16 cellular contexts compared by ENCODE assay signal in genomic region chr4:10926025-10926424, GRCh38.
DNase-seq lines count a peak whose midpoint lies in the region; TF ChIP-seq lines count a peak whose summit lies in the region.
"Had no signal": no experiment of that assay in that cellular context is flagged by ENCODE, and none has a peak within 500 bp of the region (broad histone marks: within the 10 kb centered on the region; RNA-seq: fewer than 3 reads in every experiment).

No MANE protein-coding gene starts in this region.

- H3K4me3 ChIP-seq in AG09309 (ENCODE audit: control insufficient read depth, low read depth, low read length) (no peak overlapping the region), mammary epithelial cell (replicated peaks in 1 of 3; ENCODE audit: insufficient read depth in 1 of 3, low read depth in 2 of 3, low read length in 3 of 3) (no peak overlapping the region), esophagus muscularis mucosa (no peak overlapping the region), dorsolateral prefrontal cortex (no peak overlapping the region)
- H3K4me3 ChIP-seq: ascending aorta had no signal

- H3K79me2 ChIP-seq in mammary epithelial cell (ENCODE audit: insufficient read depth, low read length), result no peaks in the 10 kb centered on the region

- intact Hi-C loops in mammary epithelial cell (cut with micrococcal nuclease) (no loop called here), esophagus muscularis mucosa (cut with DNase I) (no loop called here), dorsolateral prefrontal cortex (cut with DNase I) (no loop called here)

- no peak for TF ChIP-seq EP300 in esophagus muscularis mucosa (IDR thresholded peaks at IDR 0.05)

- TF ChIP-seq CTCF in AG09309 (IDR thresholded peaks at IDR 0.05; ENCODE audit: control insufficient read depth, insufficient read depth, low read depth, low read length, missing control alignments) (no peak), mammary epithelial cell (conservative IDR thresholded peaks at IDR 0.05 in 1 of 2, IDR thresholded peaks at IDR 0.05 in 1 of 2; ENCODE audit: extremely low read depth in 1 of 2, insufficient read depth in 1 of 2, low read depth in 1 of 2, low read length in 2 of 2) (no peak), esophagus muscularis mucosa (IDR thresholded peaks at IDR 0.05) (no peak), dorsolateral prefrontal cortex (IDR thresholded peaks at IDR 0.05 in 54 of 56, conservative IDR thresholded peaks at IDR 0.05 in 2 of 56; ENCODE audit: low read depth in 1 of 56, partially characterized antibody in 56 of 56) (no peak)

- no TSS peak for BruUV-seq in mammary epithelial cell (replicated peaks; lab: Mats Ljungman, UMichigan)

- H3K9me3 ChIP-seq in mammary epithelial cell (replicated peaks; ENCODE audit: insufficient read depth, low read length) (no peaks in the 10 kb centered on the region), esophagus muscularis mucosa (no peaks in the 10 kb centered on the region)
- H3K9me3 ChIP-seq: ascending aorta had no signal

- no peak overlapping the region for H2AFZ ChIP-seq in mammary epithelial cell (ENCODE audit: low read depth, low read length)

- no peak overlapping the region for H3K27ac ChIP-seq in mammary epithelial cell (ENCODE audit: insufficient read depth, low read depth, low read length)
- no peak overlapping the region for H3K27ac ChIP-seq in esophagus muscularis mucosa (replicated peaks in 1 of 4)
- H3K27ac ChIP-seq in dorsolateral prefrontal cortex, result no peak overlapping the region
- H3K27ac ChIP-seq: ascending aorta, KMS-11 had no signal

- CTCF ChIA-PET in mammary epithelial cell (lab: Charles Lee; ENCODE audit: low non-redundant PET), result no interaction called here

- DNase-seq in AG09309 (ENCODE audit: low read depth) (peak; percentile 13), LHCN-M2 (ENCODE audit: low read depth) (peak; percentile 93), mammary epithelial cell (peak; percentile 2), kidney tubule cell (ENCODE audit: low spot score) (peak; percentile 61), esophagus muscularis mucosa (ENCODE audit: extremely low spot score) (no peak), dorsolateral prefrontal cortex (no peak), NCI-H1436 (lab: John Stamatoyannopoulos, UW) (no peak)
- no peak for DNase-seq in stimulated activated CD8-positive, alpha-beta memory T cell treated with anti-CD3 and anti-CD28 coated beads, Interleukin-4, amount 100 ng/mL, for 48 hours
- DNase-seq: activated CD4-positive, alpha-beta T cell treated with anti-CD3 and anti-CD28 coated beads, Interleukin-2, amount 10 ng/mL, durations not matched to agents 24 days and 14 days; activated CD8-positive, alpha-beta memory T cell treated with anti-CD3 and anti-CD28 coated beads, Interleukin-2, amount 50 U/mL, for 48 hours; GOT3; NCI-H1417 treated with DMSO at 0.1 percent for 48 hours; NCI-H510A; stimulated activated naive CD8-positive, alpha-beta T cell treated with anti-CD3 and anti-CD28 coated beads, Interleukin-15, Interleukin-2, amounts not matched to agents 100 U/mL and 50 U/mL, for 24 hours had no signal

- H3K4me2 ChIP-seq in mammary epithelial cell (ENCODE audit: insufficient read depth, low read depth, low read length), result no peak overlapping the region
- H3K4me2 ChIP-seq: KMS-11 had no signal

- in situ Hi-C loops in mammary epithelial cell (cut with MboI; ENCODE audit: low sequenced_read_pairs in 2 of 2), result no loop called here

- WGBS in mammary epithelial cell (ENCODE audit: low coverage, missing lambda C conversion rate), result 87% methylated on average over 3 of the region's 3 CpGs
- 36% methylated on average over 3 of the region's 3 CpGs for WGBS in esophagus muscularis mucosa

- H3K27me3 ChIP-seq in mammary epithelial cell (ENCODE audit: insufficient read depth, low read length) (no peaks in the 10 kb centered on the region), esophagus muscularis mucosa (no peaks in the 10 kb centered on the region), dorsolateral prefrontal cortex (no peaks in the 10 kb centered on the region)
- H3K27me3 ChIP-seq: ascending aorta had no signal

- no peaks in the 10 kb centered on the region for H3K36me3 ChIP-seq in mammary epithelial cell (ENCODE audit: insufficient read depth, low read length)
- H3K36me3 ChIP-seq in esophagus muscularis mucosa, result no peaks in the 10 kb centered on the region
- H3K36me3 ChIP-seq: ascending aorta had no signal

- H3K4me1 ChIP-seq in mammary epithelial cell (ENCODE audit: insufficient read depth, low read length), result no peaks in the 10 kb centered on the region
- H3K4me1 ChIP-seq in esophagus muscularis mucosa, result no peaks in the 10 kb centered on the region
- H3K4me1 ChIP-seq: ascending aorta had no signal

- H3K9ac ChIP-seq in mammary epithelial cell (ENCODE audit: insufficient read depth, low read length), result no peak overlapping the region
- H3K9ac ChIP-seq: KMS-11 had no signal

- dilution Hi-C loops in mammary epithelial cell (cut with HindIII; ENCODE audit: low sequenced_read_pairs), result no loop called here

- no peaks in the 10 kb centered on the region for H4K20me1 ChIP-seq in mammary epithelial cell (ENCODE audit: insufficient read depth, low read length)

- no peak for TF ChIP-seq POLR2A in esophagus muscularis mucosa (IDR thresholded peaks at IDR 0.05; ENCODE audit: low read depth)

Comparison
In these comparisons a context has a peak if more than half of its experiments do, and no peak if none do; other contexts are left out.
1. DNase-seq: peak in AG09309 (single experiment), LHCN-M2 (single experiment), mammary epithelial cell (single experiment) and kidney tubule cell (single experiment); none in esophagus muscularis mucosa (single experiment), dorsolateral prefrontal cortex (0 of 10), stimulated activated CD8-positive, alpha-beta memory T cell treated with anti-CD3 and anti-CD28 coated beads, Interleukin-4, amount 100 ng/mL, for 48 hours (single experiment) and NCI-H1436 (single experiment).